In genomic region chr14:61177279-61178225, GRCh38 we compare ENCODE assay signal across 10 cellular contexts.
DNase-seq lines count a peak whose midpoint lies in the region; ATAC-seq, FAIRE-seq and TF ChIP-seq lines count a peak whose summit lies in the region.
"Had no signal": no experiment of that assay in that cellular context is flagged by ENCODE, and none has a peak within 500 bp of the region (broad histone marks: within the 10 kb centered on the region; RNA-seq: fewer than 3 reads in every experiment).

No MANE protein-coding gene starts in this region.

- H3K79me2 ChIP-seq in smooth muscle cell (ENCODE audit: low read depth), result no peaks in the 10 kb centered on the region

- peaks cover 8% of the 10 kb centered on the region for H3K9me3 Mint-ChIP-seq in activated CD8-positive, alpha-beta T cell treated with anti-CD3 and anti-CD28 coated beads for 36 hours
- no peaks in the 10 kb centered on the region for H3K9me3 Mint-ChIP-seq in activated CD8-positive, alpha-beta T cell treated with anti-CD3 and anti-CD28 coated beads, Interleukin-2, amount 10 ng/mL, durations not matched to agents 7 days and 5 days (ENCODE audit: insufficient read depth)

- H3K27me3 Mint-ChIP-seq in activated CD8-positive, alpha-beta T cell treated with anti-CD3 and anti-CD28 coated beads for 36 hours, result peaks cover 14% of the 10 kb centered on the region
- peaks cover 3% of the 10 kb centered on the region for H3K27me3 Mint-ChIP-seq in activated CD8-positive, alpha-beta T cell treated with anti-CD3 and anti-CD28 coated beads, Interleukin-2, amount 10 ng/mL, durations not matched to agents 7 days and 5 days (ENCODE audit: low read depth)

- H3K36me3 ChIP-seq in effector memory CD4-positive, alpha-beta T cell (ENCODE audit: control insufficient read depth, insufficient read depth, low read length), result no peaks in the 10 kb centered on the region
- no peaks in the 10 kb centered on the region for H3K36me3 ChIP-seq in smooth muscle cell (ENCODE audit: low read depth)

- no peak overlapping the region for H3K27ac ChIP-seq in effector memory CD4-positive, alpha-beta T cell (ENCODE audit: insufficient read depth, low read length, poor library complexity, severe bottlenecking)
- H3K27ac ChIP-seq in smooth muscle cell (ENCODE audit: low read depth), result peak overlapping the region; percentile 70

- no peaks in the 10 kb centered on the region for H3F3A ChIP-seq in smooth muscle cell (ENCODE audit: low read depth)

- H3K4me1 Mint-ChIP-seq in activated CD8-positive, alpha-beta T cell treated with anti-CD3 and anti-CD28 coated beads for 36 hours (ENCODE audit: low read depth), result peaks cover 29% of the 10 kb centered on the region
- peaks cover 4% of the 10 kb centered on the region for H3K4me1 Mint-ChIP-seq in activated CD8-positive, alpha-beta T cell treated with anti-CD3 and anti-CD28 coated beads, Interleukin-2, amount 10 ng/mL, durations not matched to agents 7 days and 5 days (ENCODE audit: low read depth)
- H3K4me1 Mint-ChIP-seq: B cell had no signal

- no peak overlapping the region for H3K9ac ChIP-seq in smooth muscle cell (ENCODE audit: low read depth)

- H3K27me3 ChIP-seq in effector memory CD4-positive, alpha-beta T cell (replicated peaks; ENCODE audit: control insufficient read depth, insufficient read depth, low read length, poor library complexity, severe bottlenecking), result no peaks in the 10 kb centered on the region
- no peaks in the 10 kb centered on the region for H3K27me3 ChIP-seq in smooth muscle cell (ENCODE audit: low read depth)

- H3K4me2 ChIP-seq in smooth muscle cell, result peak overlapping the region; percentile 29

- POLR2A ChIA-PET in activated CD8-positive, alpha-beta T cell treated with anti-CD3 and anti-CD28 coated beads for 36 hours (lab: Charles Lee), result no interaction called here
- POLR2A ChIA-PET in activated CD8-positive, alpha-beta T cell treated with anti-CD3 and anti-CD28 coated beads, Interleukin-2, amount 10 ng/mL, durations not matched to agents 7 days and 5 days (lab: Charles Lee), result interaction anchor here (0.7 kb wide), 1 partner anchor 196 kb away, joined by 4 read pairs; the partner anchor contains the start of gene SLC38A6

- TF ChIP-seq CTCF in activated CD8-positive, alpha-beta T cell treated with anti-CD3 and anti-CD28 coated beads for 36 hours (IDR thresholded peaks at IDR 0.05), result no peak
- no peak for TF ChIP-seq CTCF in smooth muscle cell (IDR thresholded peaks at IDR 0.05; ENCODE audit: borderline replicate concordance, insufficient read depth, poor library complexity, severe bottlenecking)

- H3K36me3 Mint-ChIP-seq in activated CD8-positive, alpha-beta T cell treated with anti-CD3 and anti-CD28 coated beads for 36 hours (ENCODE audit: low read depth), result no peaks in the 10 kb centered on the region
- no peaks in the 10 kb centered on the region for H3K36me3 Mint-ChIP-seq in activated CD8-positive, alpha-beta T cell treated with anti-CD3 and anti-CD28 coated beads, Interleukin-2, amount 10 ng/mL, durations not matched to agents 7 days and 5 days (ENCODE audit: low read depth)

- CTCF ChIA-PET in activated CD8-positive, alpha-beta T cell treated with anti-CD3 and anti-CD28 coated beads for 36 hours (lab: Charles Lee), result no interaction called here
- CTCF ChIA-PET in activated CD8-positive, alpha-beta T cell treated with anti-CD3 and anti-CD28 coated beads, Interleukin-2, amount 10 ng/mL, durations not matched to agents 7 days and 5 days (lab: Charles Lee), result no interaction called here

- intact Hi-C loops in activated CD8-positive, alpha-beta T cell treated with anti-CD3 and anti-CD28 coated beads for 36 hours (cut with micrococcal nuclease), result no loop called here

- DNase-seq in activated CD8-positive, alpha-beta T cell treated with anti-CD3 and anti-CD28 coated beads for 36 hours, result no peak
- DNase-seq in activated CD8-positive, alpha-beta T cell treated with anti-CD3 and anti-CD28 coated beads, Interleukin-2, amount 10 ng/mL, durations not matched to agents 7 days and 5 days, result no peak
- DNase-seq in RCC 7860 (ENCODE audit: low spot score) (peak; percentile 64), smooth muscle cell (lab: John Stamatoyannopoulos, UW; ENCODE audit: unreplicated experiment) (no peak), OCI-M2 (lab: John Stamatoyannopoulos, UW; ENCODE audit: unreplicated experiment) (no peak), NCI-H1417 (lab: John Stamatoyannopoulos, UW) (no peak)
- DNase-seq in effector memory CD4-positive, alpha-beta T cell, result no peak
- DNase-seq: NCI-H774 had no signal

- ATAC-seq in activated CD8-positive, alpha-beta T cell treated with anti-CD3 and anti-CD28 coated beads for 36 hours, result no peak
- no peak for ATAC-seq in activated CD8-positive, alpha-beta T cell treated with anti-CD3 and anti-CD28 coated beads, Interleukin-2, amount 10 ng/mL, durations not matched to agents 7 days and 5 days
- ATAC-seq in HG03025 (IDR thresholded peaks at IDR 0.05; ENCODE audit: low FRiP score, unreplicated experiment), result no peak

- FAIRE-seq in RCC 7860 (lab: Jason Lieb, UNC), result peak; percentile 45

- H3K9me3 ChIP-seq in effector memory CD4-positive, alpha-beta T cell (ENCODE audit: control insufficient read depth, low read length), result no peaks in the 10 kb centered on the region
- H3K9me3 ChIP-seq in smooth muscle cell (replicated peaks; ENCODE audit: low read depth), result no peaks in the 10 kb centered on the region

- 74% methylated on average over 14 of the region's 14 CpGs for WGBS in smooth muscle cell (ENCODE audit: low lambda C conversion rate)

- H2AFZ ChIP-seq in smooth muscle cell (ENCODE audit: low read depth), result no peak overlapping the region

- H3K4me3 Mint-ChIP-seq in activated CD8-positive, alpha-beta T cell treated with anti-CD3 and anti-CD28 coated beads for 36 hours, result no peak overlapping the region
- no peak overlapping the region for H3K4me3 Mint-ChIP-seq in activated CD8-positive, alpha-beta T cell treated with anti-CD3 and anti-CD28 coated beads, Interleukin-2, amount 10 ng/mL, durations not matched to agents 7 days and 5 days
- H3K4me3 Mint-ChIP-seq: B cell had no signal

- peak overlapping the region; percentile 13 for H3K4me3 ChIP-seq in effector memory CD4-positive, alpha-beta T cell (ENCODE audit: insufficient read depth, low read depth, low read length, poor library complexity, severe bottlenecking)
- H3K4me3 ChIP-seq in smooth muscle cell, result no peak overlapping the region

- no peaks in the 10 kb centered on the region for H3K4me1 ChIP-seq in effector memory CD4-positive, alpha-beta T cell (ENCODE audit: control insufficient read depth, insufficient read depth, low read length, poor library complexity, severe bottlenecking)
- peaks cover 11% of the 10 kb centered on the region for H3K4me1 ChIP-seq in smooth muscle cell (ENCODE audit: low read depth)

- no peaks in the 10 kb centered on the region for H4K20me1 ChIP-seq in smooth muscle cell (ENCODE audit: low read depth)

- peak overlapping the region; percentile 69 for H3K27ac Mint-ChIP-seq in activated CD8-positive, alpha-beta T cell treated with anti-CD3 and anti-CD28 coated beads for 36 hours
- no peak overlapping the region for H3K27ac Mint-ChIP-seq in activated CD8-positive, alpha-beta T cell treated with anti-CD3 and anti-CD28 coated beads, Interleukin-2, amount 10 ng/mL, durations not matched to agents 7 days and 5 days
- H3K27ac Mint-ChIP-seq: B cell had no signal
